8 cellular contexts compared by ENCODE assay signal in the genomic region with DNA sequence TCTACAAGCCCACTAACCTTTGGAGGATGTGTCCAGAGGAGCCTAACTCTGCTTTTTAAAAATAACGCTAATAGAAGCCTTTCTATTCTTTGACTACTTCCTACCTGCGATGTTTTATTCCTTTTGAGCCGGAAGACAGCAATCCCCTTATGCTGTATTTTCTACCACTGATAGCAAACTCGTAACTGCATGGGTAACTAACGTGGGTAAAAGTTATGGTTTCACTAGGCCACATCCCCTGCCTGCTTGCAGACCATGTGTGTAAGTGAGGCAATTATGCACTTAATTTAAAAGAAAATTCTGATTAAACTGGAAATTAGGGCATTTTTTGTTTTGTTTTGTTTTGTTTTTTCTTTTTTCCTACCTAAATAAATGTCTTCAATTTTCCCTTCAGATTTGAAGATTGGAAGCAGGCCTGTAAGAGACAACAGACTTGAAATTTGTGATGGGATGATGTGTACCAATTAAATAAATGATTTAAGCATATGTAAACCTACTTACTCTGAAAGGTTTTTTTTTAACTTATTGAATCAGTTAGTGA. TPM values are rescaled to one million over a fixed set of nuclear protein-coding genes. Genes with fewer than 3 reads are reported as not detected.
DNase-seq lines count a peak whose midpoint lies in the region; ATAC-seq and TF ChIP-seq lines count a peak whose summit lies in the region.

No MANE protein-coding gene starts in this region.

- TF ChIP-seq CTCF in BE2C (IDR thresholded peaks at IDR 0.05; ENCODE audit: low read depth, low read length), result no peak
- no peak for TF ChIP-seq CTCF in SU-DHL-6 (IDR thresholded peaks at IDR 0.05; ENCODE audit: insufficient read depth, low read length, poor library complexity, severe bottlenecking)
- no peak for TF ChIP-seq CTCF in omental fat pad (IDR thresholded peaks at IDR 0.05)

- no peaks in the 10 kb centered on the region for H3K4me1 ChIP-seq in BE2C

- peak overlapping the region; percentile 92 for H3K9ac ChIP-seq in SU-DHL-6 (ENCODE audit: low read length)

- H3K9me3 ChIP-seq in BE2C (no peaks in the 10 kb centered on the region), SU-DHL-6 (ENCODE audit: insufficient read depth, low read length) (no peaks in the 10 kb centered on the region)

- peak overlapping the region; percentile 82 for H3K27ac ChIP-seq in SU-DHL-6 (ENCODE audit: low read depth, low read length)

- ATAC-seq in GM18868 (IDR thresholded peaks at IDR 0.05; ENCODE audit: unreplicated experiment) (peak; percentile 25), HG03097 (IDR thresholded peaks at IDR 0.05; ENCODE audit: low FRiP score, unreplicated experiment) (peak; percentile 31), omental fat pad (ENCODE audit: low FRiP score) (peak; percentile 33)

- H3K4me2 ChIP-seq in SU-DHL-6 (ENCODE audit: low read depth, low read length, poor library complexity, severe bottlenecking), result peak overlapping the region; percentile 79

- H3K36me3 ChIP-seq in BE2C, result 0 out of 2 replicates have a peak, but pooled peaks cover 2% of the 10 kb centered on the region
- H3K36me3 ChIP-seq in SU-DHL-6 (ENCODE audit: low read length), result peaks cover 35% of the 10 kb centered on the region

- DNase-seq in BE2C (no peak), fibroblast of gingiva (ENCODE audit: low read depth) (peak; percentile 11), omental fat pad (ENCODE audit: low spot score) (no peak), hypothalamus (lab: John Stamatoyannopoulos, UW) (no peak), DMS114 treated with DMSO at 0.1 percent for 48 hours (lab: John Stamatoyannopoulos, UW; ENCODE audit: unreplicated experiment) (no peak)

- peaks cover 18% of the 10 kb centered on the region; the same call in 1 of the 2 replicates for H3F3A ChIP-seq in SU-DHL-6 (ENCODE audit: insufficient read depth)

- H2AFZ ChIP-seq in SU-DHL-6 (ENCODE audit: low read depth, low read length, severe bottlenecking), result peak overlapping the region; percentile 70

- H3K79me2 ChIP-seq in SU-DHL-6 (ENCODE audit: insufficient read depth, low read length), result peaks cover 19% of the 10 kb centered on the region; the same call in 1 of the 2 replicates

- no peaks in the 10 kb centered on the region for H3K9me2 ChIP-seq in SU-DHL-6 (replicated peaks; ENCODE audit: insufficient read depth, low read length)

- H3K27me3 ChIP-seq in BE2C, result no peaks in the 10 kb centered on the region
- H3K27me3 ChIP-seq in SU-DHL-6 (ENCODE audit: low read length), result no peaks in the 10 kb centered on the region

- H4K20me1 ChIP-seq in SU-DHL-6 (ENCODE audit: low read depth, low read length), result no peaks in the 10 kb centered on the region

- H3K4me3 ChIP-seq in BE2C (ENCODE audit: low read depth, low read length) (peak overlapping the region; percentile 88), SU-DHL-6 (ENCODE audit: insufficient read depth, low read length, poor library complexity, severe bottlenecking) (peak overlapping the region; percentile 75)

RNA-seq across cellular contexts. Expression of gene UFL1, which starts 0.9 kb away (rescaled TPM):
- polyA plus RNA-seq in BE2C (2012; ENCODE audit: insufficient read depth, insufficient read length, low read depth), result 8.8 TPM
- total RNA-seq in omental fat pad, result 10 to 100 TPM; 13.5 to 24.7 (median 20.0) TPM

RNA-seq across cellular contexts. Expression of gene FHL5, which starts 40.4 kb away (rescaled TPM):
- polyA plus RNA-seq in BE2C (2012; ENCODE audit: insufficient read depth, insufficient read length, low read depth), result not detected
- total RNA-seq in omental fat pad, result 10 to 100 TPM; 12.9 to 70.3 (median 23.4) TPM
